8 cellular contexts compared by ENCODE assay signal in genomic region chr19:38316477-38317067, GRCh38. TPM values are rescaled to one million over a fixed set of nuclear protein-coding genes. Genes with fewer than 3 reads are reported as not detected.
DNase-seq lines count a peak whose midpoint lies in the region; ATAC-seq and TF ChIP-seq lines count a peak whose summit lies in the region.

No MANE protein-coding gene starts in this region.

- peak overlapping the region; percentile 85 for H3K4me3 Mint-ChIP-seq in activated B cell treated with CpG ODN at 0.5 μM for 24 hours

- peaks cover 35% of the 10 kb centered on the region for H3K27me3 ChIP-seq in cardiac muscle cell
- H3K27me3 ChIP-seq in iPS-15b (ENCODE audit: control insufficient read depth, insufficient read depth, low read length) = peaks cover 16% of the 10 kb centered on the region

- peaks cover 55% of the 10 kb centered on the region for H3K4me1 Mint-ChIP-seq in activated B cell treated with CpG ODN at 0.5 μM for 24 hours

- H3K9me3 ChIP-seq in cardiac muscle cell (ENCODE audit: low read depth) = no peaks in the 10 kb centered on the region
- no peaks in the 10 kb centered on the region for H3K9me3 ChIP-seq in iPS-15b (ENCODE audit: control insufficient read depth, insufficient read depth, low read length)

- peak overlapping the region; percentile 14 for H3K27ac ChIP-seq in cardiac muscle cell

- H3K4me3 ChIP-seq in cardiac muscle cell (peak overlapping the region; percentile 26), iPS-15b (ENCODE audit: low read depth, low read length) (peak overlapping the region; percentile 42)

- intact Hi-C loops in Right ventricle myocardium superior (cut with DNase I) (loop anchor here (5.0 kb wide), 2 partner anchors 39 to 54 kb away; partner anchors contain the start of gene SPINT2), activated B cell treated with CpG ODN at 0.5 μM for 24 hours (cut with micrococcal nuclease) (loop anchor here (1.0 to 10.0 kb wide), 6 partner anchors 19 to 1128 kb away; partner anchors contain the start of genes CATSPERG, PSMD8, SIPA1L3 and SPINT2)

- H3K27me3 Mint-ChIP-seq in activated B cell treated with CpG ODN at 0.5 μM for 24 hours = no peaks in the 10 kb centered on the region

- no peak for DNase-seq in cardiac muscle cell (ENCODE audit: low read depth in 1 of 2, low spot score in 1 of 2)
- no peak for DNase-seq in Right ventricle myocardium superior
- DNase-seq in activated B cell treated with CpG ODN at 0.5 μM for 24 hours = no peak
- DNase-seq in superior temporal gyrus (ENCODE audit: extremely low spot score) = peak; percentile 45
- DNase-seq in stimulated activated CD4-positive, alpha-beta T cell treated with anti-CD3 and anti-CD28 coated beads, Interleukin-2, amount 100 ng/mL, for 48 hours = no peak
- no peak for DNase-seq in HuH-7 (ENCODE audit: low spot score)

- no peaks in the 10 kb centered on the region for H3K36me3 Mint-ChIP-seq in activated B cell treated with CpG ODN at 0.5 μM for 24 hours (ENCODE audit: low read depth)

- POLR2A ChIA-PET in activated B cell treated with CpG ODN at 0.5 μM for 24 hours (lab: Charles Lee) = no interaction called here

- CTCF ChIA-PET in activated B cell treated with CpG ODN at 0.5 μM for 24 hours (lab: Charles Lee) = no interaction called here

- H3K9me3 Mint-ChIP-seq in activated B cell treated with CpG ODN at 0.5 μM for 24 hours = no peaks in the 10 kb centered on the region

- no peak overlapping the region for H3K9ac ChIP-seq in iPS-15b (ENCODE audit: low read depth, low read length)

- no peak for ATAC-seq in Right ventricle myocardium superior (ENCODE audit: poor library complexity)
- peak; percentile 2 for ATAC-seq in activated B cell treated with CpG ODN at 0.5 μM for 24 hours (ENCODE audit: low read depth)
- no peak for ATAC-seq in HG03520 (IDR thresholded peaks at IDR 0.05; ENCODE audit: unreplicated experiment)

- H3K36me3 ChIP-seq in cardiac muscle cell = no peaks in the 10 kb centered on the region
- H3K36me3 ChIP-seq in iPS-15b (ENCODE audit: control insufficient read depth, insufficient read depth, low read length) = no peaks in the 10 kb centered on the region

- H3K27ac Mint-ChIP-seq in activated B cell treated with CpG ODN at 0.5 μM for 24 hours = peak overlapping the region; percentile 94

- H3K4me1 ChIP-seq in cardiac muscle cell (ENCODE audit: low read depth) = no peaks in the 10 kb centered on the region
- H3K4me1 ChIP-seq in iPS-15b (ENCODE audit: control insufficient read depth, insufficient read depth, low read length) = peaks cover 6% of the 10 kb centered on the region

- TF ChIP-seq CTCF in cardiac muscle cell (IDR thresholded peaks at IDR 0.05; ENCODE audit: low read depth, low read length) (no peak), activated B cell treated with CpG ODN at 0.5 μM for 24 hours (IDR thresholded peaks at IDR 0.05) (no peak)

RNA-seq across cellular contexts. Expression of gene YIF1B, which starts 0.8 kb away (rescaled TPM):
- total RNA-seq in cardiac muscle cell (61.5 and 90.2 TPM in 2 replicates), Right ventricle myocardium superior (31.3 TPM), activated B cell treated with CpG ODN at 0.5 μM for 24 hours (28.7 and 30.1 TPM in 2 replicates)
- 129 and 140 TPM in 2 replicates for polyA plus RNA-seq in cardiac muscle cell

RNA-seq across cellular contexts. Expression of gene KCNK6, which starts 3.1 kb away (rescaled TPM):
- total RNA-seq in cardiac muscle cell (1.5 and 1.8 TPM in 2 replicates), Right ventricle myocardium superior (4.7 TPM), activated B cell treated with CpG ODN at 0.5 μM for 24 hours (3.2 and 4.7 TPM in 2 replicates)
- 1.5 and 2.4 TPM in 2 replicates for polyA plus RNA-seq in cardiac muscle cell

RNA-seq across cellular contexts. Expression of gene C19orf33, which starts 12.5 kb away (rescaled TPM):
- 0.49 and 0.77 TPM in 2 replicates for total RNA-seq in cardiac muscle cell
- polyA plus RNA-seq in cardiac muscle cell = 0.87 and 2.7 TPM in 2 replicates
- total RNA-seq in Right ventricle myocardium superior = 5.6 TPM
- 0.58 TPM in 1 of 2 replicates, not detected in the other for total RNA-seq in activated B cell treated with CpG ODN at 0.5 μM for 24 hours

RNA-seq across cellular contexts. Expression of gene CATSPERG, which starts 19.1 kb away (rescaled TPM):
- total RNA-seq in cardiac muscle cell (2.7 and 11.6 TPM in 2 replicates), Right ventricle myocardium superior (0.86 TPM), activated B cell treated with CpG ODN at 0.5 μM for 24 hours (11.8 and 22.8 TPM in 2 replicates)
- polyA plus RNA-seq in cardiac muscle cell = 4.2 and 4.6 TPM in 2 replicates

RNA-seq across cellular contexts. Expression of gene SPINT2, which starts 52.2 kb away (rescaled TPM):
- total RNA-seq in cardiac muscle cell (420 and 443 TPM in 2 replicates), Right ventricle myocardium superior (8.7 TPM), activated B cell treated with CpG ODN at 0.5 μM for 24 hours (70.3 and 73.4 TPM in 2 replicates)
- polyA plus RNA-seq in cardiac muscle cell = 455 and 606 TPM in 2 replicates
